Comparison of ENCODE assay signal across 1 cellular context in genomic region chr3:39383190-39383912, GRCh38.
TF ChIP-seq lines count a peak whose summit lies in the region.

A gene with protein sequence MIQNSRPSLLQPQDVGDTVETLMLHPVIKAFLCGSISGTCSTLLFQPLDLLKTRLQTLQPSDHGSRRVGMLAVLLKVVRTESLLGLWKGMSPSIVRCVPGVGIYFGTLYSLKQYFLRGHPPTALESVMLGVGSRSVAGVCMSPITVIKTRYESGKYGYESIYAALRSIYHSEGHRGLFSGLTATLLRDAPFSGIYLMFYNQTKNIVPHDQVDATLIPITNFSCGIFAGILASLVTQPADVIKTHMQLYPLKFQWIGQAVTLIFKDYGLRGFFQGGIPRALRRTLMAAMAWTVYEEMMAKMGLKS (plus strand): TSS chr3:39383370. CDS start chr3:39383725, 355 bp downstream.

TF ChIP-seq in HEK293, 187 proteins besides CTCF, POLR2A, EP300 and RAD21 (continued from another document and continues in another):
- TF ChIP-seq, protein P1, sequence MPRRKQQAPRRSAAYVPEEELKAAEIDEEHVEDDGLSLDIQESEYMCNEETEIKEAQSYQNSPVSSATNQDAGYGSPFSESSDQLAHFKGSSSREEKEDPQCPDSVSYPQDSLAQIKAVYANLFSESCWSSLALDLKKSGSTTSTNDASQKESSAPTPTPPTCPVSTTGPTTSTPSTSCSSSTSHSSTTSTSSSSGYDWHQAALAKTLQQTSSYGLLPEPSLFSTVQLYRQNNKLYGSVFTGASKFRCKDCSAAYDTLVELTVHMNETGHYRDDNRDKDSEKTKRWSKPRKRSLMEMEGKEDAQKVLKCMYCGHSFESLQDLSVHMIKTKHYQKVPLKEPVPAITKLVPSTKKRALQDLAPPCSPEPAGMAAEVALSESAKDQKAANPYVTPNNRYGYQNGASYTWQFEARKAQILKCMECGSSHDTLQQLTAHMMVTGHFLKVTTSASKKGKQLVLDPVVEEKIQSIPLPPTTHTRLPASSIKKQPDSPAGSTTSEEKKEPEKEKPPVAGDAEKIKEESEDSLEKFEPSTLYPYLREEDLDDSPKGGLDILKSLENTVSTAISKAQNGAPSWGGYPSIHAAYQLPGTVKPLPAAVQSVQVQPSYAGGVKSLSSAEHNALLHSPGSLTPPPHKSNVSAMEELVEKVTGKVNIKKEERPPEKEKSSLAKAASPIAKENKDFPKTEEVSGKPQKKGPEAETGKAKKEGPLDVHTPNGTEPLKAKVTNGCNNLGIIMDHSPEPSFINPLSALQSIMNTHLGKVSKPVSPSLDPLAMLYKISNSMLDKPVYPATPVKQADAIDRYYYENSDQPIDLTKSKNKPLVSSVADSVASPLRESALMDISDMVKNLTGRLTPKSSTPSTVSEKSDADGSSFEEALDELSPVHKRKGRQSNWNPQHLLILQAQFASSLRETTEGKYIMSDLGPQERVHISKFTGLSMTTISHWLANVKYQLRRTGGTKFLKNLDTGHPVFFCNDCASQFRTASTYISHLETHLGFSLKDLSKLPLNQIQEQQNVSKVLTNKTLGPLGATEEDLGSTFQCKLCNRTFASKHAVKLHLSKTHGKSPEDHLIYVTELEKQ (tag by site-specific recombination; IDR thresholded peaks at IDR 0.05; ENCODE audit: borderline replicate concordance) = no peak
- no peak for TF ChIP-seq ZBTB48 (tag by site-specific recombination; IDR thresholded peaks at IDR 0.05)
- no peak for TF ChIP-seq ZBTB49 (tag by site-specific recombination; IDR thresholded peaks at IDR 0.05; ENCODE audit: low read depth)
- TF ChIP-seq ZNF266 (tag by site-specific recombination; IDR thresholded peaks at IDR 0.05; ENCODE audit: low read depth) = no peak
- TF ChIP-seq, protein P2, sequence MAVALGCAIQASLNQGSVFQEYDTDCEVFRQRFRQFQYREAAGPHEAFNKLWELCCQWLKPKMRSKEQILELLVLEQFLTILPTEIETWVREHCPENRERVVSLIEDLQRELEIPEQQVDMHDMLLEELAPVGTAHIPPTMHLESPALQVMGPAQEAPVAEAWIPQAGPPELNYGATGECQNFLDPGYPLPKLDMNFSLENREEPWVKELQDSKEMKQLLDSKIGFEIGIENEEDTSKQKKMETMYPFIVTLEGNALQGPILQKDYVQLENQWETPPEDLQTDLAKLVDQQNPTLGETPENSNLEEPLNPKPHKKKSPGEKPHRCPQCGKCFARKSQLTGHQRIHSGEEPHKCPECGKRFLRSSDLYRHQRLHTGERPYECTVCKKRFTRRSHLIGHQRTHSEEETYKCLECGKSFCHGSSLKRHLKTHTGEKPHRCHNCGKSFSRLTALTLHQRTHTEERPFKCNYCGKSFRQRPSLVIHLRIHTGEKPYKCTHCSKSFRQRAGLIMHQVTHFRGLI (tag by site-specific recombination; IDR thresholded peaks at IDR 0.05) = no peak
- TF ChIP-seq ZNF426 (tag by site-specific recombination; IDR thresholded peaks at IDR 0.05) = no peak
- no peak for TF ChIP-seq REST (tag by site-specific recombination; IDR thresholded peaks at IDR 0.05)
- TF ChIP-seq, protein P3, sequence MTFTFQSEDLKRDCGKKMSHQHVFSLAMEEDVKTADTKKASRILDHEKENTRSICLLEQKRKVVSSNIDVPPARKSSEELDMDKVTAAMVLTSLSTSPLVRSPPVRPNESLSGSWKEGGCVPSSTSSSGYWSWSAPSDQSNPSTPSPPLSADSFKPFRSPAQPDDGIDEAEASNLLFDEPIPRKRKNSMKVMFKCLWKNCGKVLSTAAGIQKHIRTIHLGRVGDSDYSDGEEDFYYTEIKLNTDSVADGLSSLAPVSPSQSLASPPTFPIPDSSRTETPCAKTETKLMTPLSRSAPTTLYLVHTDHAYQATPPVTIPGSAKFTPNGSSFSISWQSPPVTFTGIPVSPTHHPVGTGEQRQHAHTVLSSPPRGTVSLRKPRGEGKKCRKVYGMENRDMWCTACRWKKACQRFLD (tag by site-specific recombination; IDR thresholded peaks at IDR 0.05) = no peak
- no peak for TF ChIP-seq ZNF146 (tag by site-specific recombination; IDR thresholded peaks at IDR 0.05)
- TF ChIP-seq PRDM1 (tag by site-specific recombination; IDR thresholded peaks at IDR 0.05) = no peak
- TF ChIP-seq ZNF560 (tag by site-specific recombination; IDR thresholded peaks at IDR 0.05; ENCODE audit: borderline replicate concordance) = no peak
- TF ChIP-seq ZNF558 (tag by site-specific recombination; IDR thresholded peaks at IDR 0.05) = no peak
- TF ChIP-seq, protein P4, sequence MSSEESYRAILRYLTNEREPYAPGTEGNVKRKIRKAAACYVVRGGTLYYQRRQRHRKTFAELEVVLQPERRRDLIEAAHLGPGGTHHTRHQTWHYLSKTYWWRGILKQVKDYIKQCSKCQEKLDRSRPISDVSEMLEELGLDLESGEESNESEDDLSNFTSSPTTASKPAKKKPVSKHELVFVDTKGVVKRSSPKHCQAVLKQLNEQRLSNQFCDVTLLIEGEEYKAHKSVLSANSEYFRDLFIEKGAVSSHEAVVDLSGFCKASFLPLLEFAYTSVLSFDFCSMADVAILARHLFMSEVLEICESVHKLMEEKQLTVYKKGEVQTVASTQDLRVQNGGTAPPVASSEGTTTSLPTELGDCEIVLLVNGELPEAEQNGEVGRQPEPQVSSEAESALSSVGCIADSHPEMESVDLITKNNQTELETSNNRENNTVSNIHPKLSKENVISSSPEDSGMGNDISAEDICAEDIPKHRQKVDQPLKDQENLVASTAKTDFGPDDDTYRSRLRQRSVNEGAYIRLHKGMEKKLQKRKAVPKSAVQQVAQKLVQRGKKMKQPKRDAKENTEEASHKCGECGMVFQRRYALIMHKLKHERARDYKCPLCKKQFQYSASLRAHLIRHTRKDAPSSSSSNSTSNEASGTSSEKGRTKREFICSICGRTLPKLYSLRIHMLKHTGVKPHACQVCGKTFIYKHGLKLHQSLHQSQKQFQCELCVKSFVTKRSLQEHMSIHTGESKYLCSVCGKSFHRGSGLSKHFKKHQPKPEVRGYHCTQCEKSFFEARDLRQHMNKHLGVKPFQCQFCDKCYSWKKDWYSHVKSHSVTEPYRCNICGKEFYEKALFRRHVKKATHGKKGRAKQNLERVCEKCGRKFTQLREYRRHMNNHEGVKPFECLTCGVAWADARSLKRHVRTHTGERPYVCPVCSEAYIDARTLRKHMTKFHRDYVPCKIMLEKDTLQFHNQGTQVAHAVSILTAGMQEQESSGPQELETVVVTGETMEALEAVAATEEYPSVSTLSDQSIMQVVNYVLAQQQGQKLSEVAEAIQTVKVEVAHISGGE (tag by site-specific recombination; conservative IDR thresholded peaks at IDR 0.05; ENCODE audit: low read depth) = peak; percentile 89
- no peak; the same call in 1 of the 2 replicates for TF ChIP-seq ZNF362 (tag by site-specific recombination; IDR thresholded peaks at IDR 0.05)
- TF ChIP-seq ZSCAN4 (tag by site-specific recombination; IDR thresholded peaks at IDR 0.05) = no peak
- TF ChIP-seq ZNF132 (tag by site-specific recombination; IDR thresholded peaks at IDR 0.05; ENCODE audit: borderline replicate concordance) = no peak
- 0 out of 2 replicates have a peak, but pooled peaks have one; percentile 33 for TF ChIP-seq KLF9 (tag by site-specific recombination; IDR thresholded peaks at IDR 0.05; ENCODE audit: low read depth)
- TF ChIP-seq ZNF701 (tag by site-specific recombination; IDR thresholded peaks at IDR 0.05) = no peak
- TF ChIP-seq ZEB2 (tag by site-specific recombination; IDR thresholded peaks at IDR 0.05) = no peak
- TF ChIP-seq ZNF521 (tag by site-specific recombination; IDR thresholded peaks at IDR 0.05) = no peak
- TF ChIP-seq ZBTB20 (tag by site-specific recombination; IDR thresholded peaks at IDR 0.05) = peak; percentile 73; the same call in 1 of the 2 replicates
- no peak for TF ChIP-seq ZNF174 (tag by site-specific recombination; IDR thresholded peaks at IDR 0.05)
- no peak; the same call in 1 of the 2 replicates for TF ChIP-seq ZNF335 (tag by site-specific recombination; conservative IDR thresholded peaks at IDR 0.05)
- no peak for TF ChIP-seq MYNN (tag by site-specific recombination; IDR thresholded peaks at IDR 0.05; ENCODE audit: borderline replicate concordance)
- TF ChIP-seq KLF17 (tag by site-specific recombination; IDR thresholded peaks at IDR 0.05) = 0 out of 2 replicates have a peak, but pooled peaks have one; percentile 5
- TF ChIP-seq ZBTB8A (tag by site-specific recombination; IDR thresholded peaks at IDR 0.05) = no peak
- no peak for TF ChIP-seq ZNF354C (tag by site-specific recombination; IDR thresholded peaks at IDR 0.05; ENCODE audit: borderline replicate concordance, low read depth)
- no peak for TF ChIP-seq ZNF658 (tag by site-specific recombination; IDR thresholded peaks at IDR 0.05)
- TF ChIP-seq, protein P5, sequence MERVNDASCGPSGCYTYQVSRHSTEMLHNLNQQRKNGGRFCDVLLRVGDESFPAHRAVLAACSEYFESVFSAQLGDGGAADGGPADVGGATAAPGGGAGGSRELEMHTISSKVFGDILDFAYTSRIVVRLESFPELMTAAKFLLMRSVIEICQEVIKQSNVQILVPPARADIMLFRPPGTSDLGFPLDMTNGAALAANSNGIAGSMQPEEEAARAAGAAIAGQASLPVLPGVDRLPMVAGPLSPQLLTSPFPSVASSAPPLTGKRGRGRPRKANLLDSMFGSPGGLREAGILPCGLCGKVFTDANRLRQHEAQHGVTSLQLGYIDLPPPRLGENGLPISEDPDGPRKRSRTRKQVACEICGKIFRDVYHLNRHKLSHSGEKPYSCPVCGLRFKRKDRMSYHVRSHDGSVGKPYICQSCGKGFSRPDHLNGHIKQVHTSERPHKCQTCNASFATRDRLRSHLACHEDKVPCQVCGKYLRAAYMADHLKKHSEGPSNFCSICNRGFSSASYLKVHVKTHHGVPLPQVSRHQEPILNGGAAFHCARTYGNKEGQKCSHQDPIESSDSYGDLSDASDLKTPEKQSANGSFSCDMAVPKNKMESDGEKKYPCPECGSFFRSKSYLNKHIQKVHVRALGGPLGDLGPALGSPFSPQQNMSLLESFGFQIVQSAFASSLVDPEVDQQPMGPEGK (tag by site-specific recombination; IDR thresholded peaks at IDR 0.05) = no peak
- no peak for TF ChIP-seq ZNF530 (tag by site-specific recombination; IDR thresholded peaks at IDR 0.05; ENCODE audit: low read depth)
- TF ChIP-seq HOXC10 (CRISPR knock-in tag; IDR thresholded peaks at IDR 0.05) = no peak
- TF ChIP-seq ZNF660 (tag by site-specific recombination; IDR thresholded peaks at IDR 0.05) = no peak
- no peak for TF ChIP-seq ZNF324 (tag by site-specific recombination; IDR thresholded peaks at IDR 0.05)
- TF ChIP-seq ZNF501 (tag by site-specific recombination; IDR thresholded peaks at IDR 0.05) = peak; percentile 20; the same call in 1 of the 2 replicates
- no peak for TF ChIP-seq ZFHX2 (tag by site-specific recombination; conservative IDR thresholded peaks at IDR 0.05)
